ENCODE assay signal across 1 cellular context in genomic region chr15:68279218-68279533, GRCh38.
TF ChIP-seq lines count a peak whose summit lies in the region.

No MANE protein-coding gene starts in this region.

TF ChIP-seq in HCT116, 20 proteins besides CTCF, POLR2A, EP300 and RAD21 (continued from another document):
- TF ChIP-seq, protein P1, sequence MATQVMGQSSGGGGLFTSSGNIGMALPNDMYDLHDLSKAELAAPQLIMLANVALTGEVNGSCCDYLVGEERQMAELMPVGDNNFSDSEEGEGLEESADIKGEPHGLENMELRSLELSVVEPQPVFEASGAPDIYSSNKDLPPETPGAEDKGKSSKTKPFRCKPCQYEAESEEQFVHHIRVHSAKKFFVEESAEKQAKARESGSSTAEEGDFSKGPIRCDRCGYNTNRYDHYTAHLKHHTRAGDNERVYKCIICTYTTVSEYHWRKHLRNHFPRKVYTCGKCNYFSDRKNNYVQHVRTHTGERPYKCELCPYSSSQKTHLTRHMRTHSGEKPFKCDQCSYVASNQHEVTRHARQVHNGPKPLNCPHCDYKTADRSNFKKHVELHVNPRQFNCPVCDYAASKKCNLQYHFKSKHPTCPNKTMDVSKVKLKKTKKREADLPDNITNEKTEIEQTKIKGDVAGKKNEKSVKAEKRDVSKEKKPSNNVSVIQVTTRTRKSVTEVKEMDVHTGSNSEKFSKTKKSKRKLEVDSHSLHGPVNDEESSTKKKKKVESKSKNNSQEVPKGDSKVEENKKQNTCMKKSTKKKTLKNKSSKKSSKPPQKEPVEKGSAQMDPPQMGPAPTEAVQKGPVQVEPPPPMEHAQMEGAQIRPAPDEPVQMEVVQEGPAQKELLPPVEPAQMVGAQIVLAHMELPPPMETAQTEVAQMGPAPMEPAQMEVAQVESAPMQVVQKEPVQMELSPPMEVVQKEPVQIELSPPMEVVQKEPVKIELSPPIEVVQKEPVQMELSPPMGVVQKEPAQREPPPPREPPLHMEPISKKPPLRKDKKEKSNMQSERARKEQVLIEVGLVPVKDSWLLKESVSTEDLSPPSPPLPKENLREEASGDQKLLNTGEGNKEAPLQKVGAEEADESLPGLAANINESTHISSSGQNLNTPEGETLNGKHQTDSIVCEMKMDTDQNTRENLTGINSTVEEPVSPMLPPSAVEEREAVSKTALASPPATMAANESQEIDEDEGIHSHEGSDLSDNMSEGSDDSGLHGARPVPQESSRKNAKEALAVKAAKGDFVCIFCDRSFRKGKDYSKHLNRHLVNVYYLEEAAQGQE (IDR thresholded peaks at IDR 0.05; ENCODE audit: low read depth): no peak
- TF ChIP-seq CBX3 (IDR thresholded peaks at IDR 0.05; ENCODE audit: low read depth) (no peak), SIN3A (IDR thresholded peaks at IDR 0.05; ENCODE audit: low read depth) (no peak), TCF7L2 (IDR thresholded peaks at IDR 0.05; ENCODE audit: borderline replicate concordance, extremely low read depth, insufficient read depth, insufficient read length) (no peak), EZH2phosphoT487 (IDR thresholded peaks at IDR 0.05; ENCODE audit: borderline replicate concordance) (no peak), EZH2 (IDR thresholded peaks at IDR 0.05) (no peak), POLR2AphosphoS5 (IDR thresholded peaks at IDR 0.05; ENCODE audit: low read depth, low read length) (no peak), YY1 (IDR thresholded peaks at IDR 0.05; ENCODE audit: extremely low read depth, insufficient replicate concordance, low read depth, low read length) (no peak)
- TF ChIP-seq, protein P2, sequence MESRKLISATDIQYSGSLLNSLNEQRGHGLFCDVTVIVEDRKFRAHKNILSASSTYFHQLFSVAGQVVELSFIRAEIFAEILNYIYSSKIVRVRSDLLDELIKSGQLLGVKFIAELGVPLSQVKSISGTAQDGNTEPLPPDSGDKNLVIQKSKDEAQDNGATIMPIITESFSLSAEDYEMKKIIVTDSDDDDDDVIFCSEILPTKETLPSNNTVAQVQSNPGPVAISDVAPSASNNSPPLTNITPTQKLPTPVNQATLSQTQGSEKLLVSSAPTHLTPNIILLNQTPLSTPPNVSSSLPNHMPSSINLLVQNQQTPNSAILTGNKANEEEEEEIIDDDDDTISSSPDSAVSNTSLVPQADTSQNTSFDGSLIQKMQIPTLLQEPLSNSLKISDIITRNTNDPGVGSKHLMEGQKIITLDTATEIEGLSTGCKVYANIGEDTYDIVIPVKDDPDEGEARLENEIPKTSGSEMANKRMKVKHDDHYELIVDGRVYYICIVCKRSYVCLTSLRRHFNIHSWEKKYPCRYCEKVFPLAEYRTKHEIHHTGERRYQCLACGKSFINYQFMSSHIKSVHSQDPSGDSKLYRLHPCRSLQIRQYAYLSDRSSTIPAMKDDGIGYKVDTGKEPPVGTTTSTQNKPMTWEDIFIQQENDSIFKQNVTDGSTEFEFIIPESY (IDR thresholded peaks at IDR 0.05; ENCODE audit: extremely low read depth, insufficient replicate concordance, low read length): no peak
